14 cellular contexts compared by ENCODE assay signal in the genomic region with DNA sequence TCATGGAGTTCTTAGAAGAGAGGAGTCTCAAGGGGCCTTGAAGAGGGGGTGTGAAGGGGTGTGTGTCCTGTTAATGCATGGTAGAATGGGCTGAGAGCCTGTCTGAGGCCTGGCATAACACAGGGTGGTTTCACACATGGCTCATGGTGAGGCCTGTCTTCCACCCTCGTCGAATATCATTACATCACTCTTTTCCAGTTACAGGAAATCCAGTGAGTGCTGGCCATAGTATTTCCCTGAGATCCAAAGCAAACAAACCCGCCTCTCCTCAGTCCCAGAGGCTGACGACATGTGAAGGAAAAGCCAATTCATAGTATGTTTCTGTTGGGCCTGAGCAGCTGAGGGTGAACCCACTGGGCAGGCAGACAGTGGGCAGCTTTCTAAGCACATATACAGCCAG.
A peak's percentile ranks its signal among the peaks of the same experiment; 100 is the strongest.
DNase-seq lines count a peak whose midpoint lies in the region; ATAC-seq and TF ChIP-seq lines count a peak whose summit lies in the region.
"Had no signal": no experiment of that assay in that cellular context is flagged by ENCODE, and none has a peak within 500 bp of the region (broad histone marks: within the 10 kb centered on the region; RNA-seq: fewer than 3 reads in every experiment).

No MANE protein-coding gene starts in this region.

- TF ChIP-seq POLR2A in thyroid gland (IDR thresholded peaks at IDR 0.05): no peak

- no peaks in the 10 kb centered on the region for H3K36me3 ChIP-seq in hepatocyte (replicated peaks; ENCODE audit: insufficient read depth, low read depth)
- H3K36me3 ChIP-seq in thoracic aorta: no peaks in the 10 kb centered on the region
- no peaks in the 10 kb centered on the region for H3K36me3 ChIP-seq in thyroid gland
- H3K36me3 ChIP-seq: colonic mucosa, suprapubic skin had no signal

- H3K79me2 ChIP-seq in hepatocyte: no peaks in the 10 kb centered on the region

- ATAC-seq in thoracic aorta (ENCODE audit: insufficient number of reproducible peaks, low FRiP score, low read depth) (peak; percentile 97), GM18498 (IDR thresholded peaks at IDR 0.05; ENCODE audit: unreplicated experiment) (no peak)

- intact Hi-C loops in thyroid gland (cut with DNase I): no loop called here

- WGBS in hepatocyte (ENCODE audit: low lambda C conversion rate, missing lambda C conversion rate): 53% methylated on average over 4 of the region's 4 CpGs
- WGBS in thyroid gland, 2 donors: 22 to 34% methylated on average over 4 of the region's 4 CpGs

- no peaks in the 10 kb centered on the region for H3K27me3 ChIP-seq in hepatocyte
- H3K27me3 ChIP-seq in thoracic aorta (replicated peaks; ENCODE audit: insufficient read depth): no peaks in the 10 kb centered on the region
- H3K27me3 ChIP-seq in thyroid gland: no peaks in the 10 kb centered on the region
- H3K27me3 ChIP-seq: colonic mucosa, suprapubic skin had no signal

- H3K9me2 ChIP-seq in hepatocyte (replicated peaks; ENCODE audit: insufficient read depth): no peaks in the 10 kb centered on the region

- H3K4me2 ChIP-seq in hepatocyte: no peak overlapping the region

- TF ChIP-seq CTCF in hepatocyte (IDR thresholded peaks at IDR 0.05; ENCODE audit: poor library complexity): no peak
- TF ChIP-seq CTCF in thoracic aorta (IDR thresholded peaks at IDR 0.05): no peak
- no peak for TF ChIP-seq CTCF in thyroid gland (IDR thresholded peaks at IDR 0.05)

- peak overlapping the region; percentile 28 for H2AFZ ChIP-seq in hepatocyte

- H3K4me1 ChIP-seq in hepatocyte (ENCODE audit: insufficient read depth): peaks cover 10% of the 10 kb centered on the region
- H3K4me1 ChIP-seq in thoracic aorta (ENCODE audit: control insufficient read depth in 1 of 2, low read depth in 2 of 2): peaks cover 7 to 15% of the 10 kb centered on the region in 2 donors
- H3K4me1 ChIP-seq in thyroid gland: no peaks in the 10 kb centered on the region
- H3K4me1 ChIP-seq: colonic mucosa, suprapubic skin had no signal

- DNase-seq in NCI-H748 (lab: John Stamatoyannopoulos, UW; ENCODE audit: unreplicated experiment) (peak; percentile 23), NCI-H748 treated with DMSO at 0.1 percent for 48 hours (lab: John Stamatoyannopoulos, UW) (no peak), brain pericyte (ENCODE audit: low read depth, low spot score) (peak; percentile 65), hepatocyte (ENCODE audit: low spot score) (peak; percentile 55), thoracic aorta (ENCODE audit: low spot score) (peak; percentile 45), C1 segment of cervical spinal cord (lab: John Stamatoyannopoulos, UW) (no peak), thyroid gland (no peak)
- DNase-seq: activated T-cell treated with anti-CD3 and anti-CD28 coated beads, Interleukin-2, amount 50 U/mL, for 24 hours; colonic mucosa; GDM1; naive B cell; stimulated activated CD4-positive, alpha-beta T cell treated with anti-CD3 and anti-CD28 coated beads, Interleukin-4, amount 100 ng/mL, for 24 hours had no signal

- no peaks in the 10 kb centered on the region for H3K9me3 ChIP-seq in hepatocyte (ENCODE audit: low read depth)
- no peaks in the 10 kb centered on the region for H3K9me3 ChIP-seq in thoracic aorta
- H3K9me3 ChIP-seq in thyroid gland: no peaks in the 10 kb centered on the region
- H3K9me3 ChIP-seq: colonic mucosa, suprapubic skin had no signal

- H4K20me1 ChIP-seq in hepatocyte (ENCODE audit: insufficient read depth, poor library complexity, severe bottlenecking): no peaks in the 10 kb centered on the region

- H3K4me3 ChIP-seq in hepatocyte (no peak overlapping the region), thoracic aorta (no peak overlapping the region), thyroid gland (replicated peaks in 1 of 3) (no peak overlapping the region)
- H3K4me3 ChIP-seq: colonic mucosa, suprapubic skin had no signal

- H3K27ac ChIP-seq in hepatocyte (peak overlapping the region; percentile 78), thoracic aorta (peak overlapping the region; percentile 77 to 79), thyroid gland (no peak overlapping the region)
- H3K27ac ChIP-seq: colonic mucosa, suprapubic skin had no signal

Comparison
In these comparisons a context has a peak if more than half of its experiments do, and no peak if none do; other contexts are left out.
1. DNase-seq: peak in NCI-H748 (single experiment), brain pericyte (single experiment), hepatocyte (single experiment) and thoracic aorta (single experiment); none in NCI-H748 treated with DMSO at 0.1 percent for 48 hours (single experiment), C1 segment of cervical spinal cord (0 of 14) and thyroid gland (0 of 2).
2. H3K27ac ChIP-seq: peak in hepatocyte (single experiment) and thoracic aorta (2 of 2); none in thyroid gland (0 of 3).